ENCODE assay signal across 24 cellular contexts in genomic region chr19:56974554-56975207, GRCh38.
"Had no signal": no experiment of that assay in that cellular context is flagged by ENCODE, and none has a peak within 500 bp of the region (broad histone marks: within the 10 kb centered on the region; RNA-seq: fewer than 3 reads in every experiment).

No MANE protein-coding gene starts in this region.

- H3K27ac ChIP-seq: coronary artery, esophagus muscularis mucosa, foreskin keratinocyte, gastroesophageal sphincter, heart left ventricle, hepatocyte, psoas muscle, skin epidermis, spleen had no signal

- H3K36me3 Mint-ChIP-seq: stimulated activated naive B cell treated with anti-CD40 and anti-IgM and Interleukin-4, amounts not matched to agents 10 μg/mL and 1 μg/mL and 100 μg/mL, for 72 hours had no signal

- H3K4me3 Mint-ChIP-seq: naive thymus-derived CD4-positive, alpha-beta T cell; nephron; stimulated activated naive B cell treated with anti-CD40 and anti-IgM and Interleukin-4, amounts not matched to agents 10 μg/mL and 1 μg/mL and 100 μg/mL, for 72 hours; stimulated activated naive CD8-positive, alpha-beta T cell treated with anti-CD3 and anti-CD28 coated beads, Interleukin-15, Interleukin-2, amounts not matched to agents 100 ng/mL and 50 ng/mL, for 24 hours; type B pancreatic cell had no signal

- DNase-seq: dermis blood vessel endothelial cell; effector memory CD4-positive, alpha-beta T cell; foreskin keratinocyte; heart left ventricle; mesenchymal stem cell; midbrain; naive thymus-derived CD4-positive, alpha-beta T cell; occipital lobe; posterior cingulate gyrus; psoas muscle; right cardiac atrium; spleen; stimulated activated CD4-positive, alpha-beta T cell treated with anti-CD3 and anti-CD28 coated beads, Interleukin-4, amount 100 ng/mL, for 4 hours; stimulated activated naive B cell treated with anti-CD40 and anti-IgM and Interleukin-4, amounts not matched to agents 10 μg/mL and 1 μg/mL and 100 μg/mL, for 72 hours had no signal

- H3K9me3 ChIP-seq: ovary, psoas muscle had no signal

- H3K4me1 ChIP-seq: foreskin keratinocyte, heart left ventricle, psoas muscle, spleen had no signal

- H3K27ac Mint-ChIP-seq: naive thymus-derived CD4-positive, alpha-beta T cell; nephron; stimulated activated naive B cell treated with anti-CD40 and anti-IgM and Interleukin-4, amounts not matched to agents 10 μg/mL and 1 μg/mL and 100 μg/mL, for 72 hours; stimulated activated naive CD8-positive, alpha-beta T cell treated with anti-CD3 and anti-CD28 coated beads, Interleukin-15, Interleukin-2, amounts not matched to agents 100 ng/mL and 50 ng/mL, for 24 hours; type B pancreatic cell had no signal

- H3K27me3 ChIP-seq: foreskin keratinocyte, hepatocyte, ovary had no signal

- H3K4me3 ChIP-seq: coronary artery, esophagus muscularis mucosa, gastroesophageal sphincter, heart left ventricle, hepatocyte, ovary, psoas muscle, skin epidermis, spleen had no signal

- H3K27me3 Mint-ChIP-seq: stimulated activated naive CD8-positive, alpha-beta T cell treated with anti-CD3 and anti-CD28 coated beads, Interleukin-15, Interleukin-2, amounts not matched to agents 100 ng/mL and 50 ng/mL, for 24 hours; type B pancreatic cell had no signal

- H3K4me1 Mint-ChIP-seq: naive thymus-derived CD4-positive, alpha-beta T cell; nephron; stimulated activated naive B cell treated with anti-CD40 and anti-IgM and Interleukin-4, amounts not matched to agents 10 μg/mL and 1 μg/mL and 100 μg/mL, for 72 hours had no signal

- H3K36me3 ChIP-seq: esophagus muscularis mucosa, gastroesophageal sphincter, heart left ventricle, ovary, spleen had no signal

- ATAC-seq: foreskin keratinocyte; gastroesophageal sphincter; heart left ventricle; left lobe of liver; naive thymus-derived CD4-positive, alpha-beta T cell; psoas muscle; right cardiac atrium; stimulated activated naive B cell treated with anti-CD40 and anti-IgM and Interleukin-4, amounts not matched to agents 10 μg/mL and 1 μg/mL and 100 μg/mL, for 72 hours had no signal
